ENCODE assay signal across 30 cellular contexts in genomic region chr3:72393455-72393854, GRCh38.
"Had no signal": no experiment of that assay in that cellular context is flagged by ENCODE, and none has a peak within 500 bp of the region (broad histone marks: within the 10 kb centered on the region; RNA-seq: fewer than 3 reads in every experiment).

No MANE protein-coding gene starts in this region.

- H3K4me3 Mint-ChIP-seq: activated CD4-positive, alpha-beta memory T cell treated with anti-CD3 and anti-CD28 coated beads, Interleukin-2, amount 10 ng/mL, durations not matched to agents 7 days and 5 days; activated CD4-positive, alpha-beta T cell treated with anti-CD3 and anti-CD28 coated beads, Interleukin-2, amount 10 ng/mL, durations not matched to agents 7 days and 5 days; activated naive CD4-positive, alpha-beta T cell treated with anti-CD3 and anti-CD28 coated beads for 36 hours; activated naive CD4-positive, alpha-beta T cell treated with anti-CD3 and anti-CD28 coated beads, Interleukin-2, amount 50 U/mL, for 24 hours; activated naive CD8-positive, alpha-beta T cell treated with anti-CD3 and anti-CD28 coated beads for 36 hours; activated naive CD8-positive, alpha-beta T cell treated with anti-CD3 and anti-CD28 coated beads, Interleukin-2, amount 50 U/mL, for 24 hours; activated T-cell treated with anti-CD3 and anti-CD28 coated beads, Interleukin-2, amount 50 U/mL, for 4 hours; activated T-helper 1 cell treated with anti-CD3 and anti-CD28 coated beads, Interleukin-12 subunit alpha, Interleukin-12 subunit beta, Interleukin-2, Interleukin-4 antibody, amounts not matched to agents 30 ng/mL and 10 ng/mL and 1 ng/mL, durations not matched to agents 14 hours and 24 hours and 36 hours had no signal

- DNase-seq: activated CD4-positive, alpha-beta memory T cell treated with anti-CD3 and anti-CD28 coated beads, Interleukin-2, amount 10 ng/mL, durations not matched to agents 7 days and 5 days; activated CD4-positive, alpha-beta T cell treated with anti-CD3 and anti-CD28 coated beads for 1 hour; activated CD4-positive, alpha-beta T cell treated with anti-CD3 and anti-CD28 coated beads for 4 hours; activated CD4-positive, alpha-beta T cell treated with anti-CD3 and anti-CD28 coated beads, Interleukin-2, amount 10 ng/mL, durations not matched to agents 7 days and 5 days; activated CD4-positive, alpha-beta T cell treated with anti-CD3 and anti-CD28 coated beads, Interleukin-2, amount 50 U/mL, for 4 hours; activated CD8-positive, alpha-beta memory T cell treated with anti-CD3 and anti-CD28 coated beads for 24 hours; activated effector memory CD4-positive, alpha-beta T cell treated with anti-CD3 and anti-CD28 coated beads, Interleukin-2, amount 50 U/mL, for 16 hours; activated naive CD4-positive, alpha-beta T cell treated with anti-CD3 and anti-CD28 coated beads for 36 hours; activated naive CD8-positive, alpha-beta T cell treated with anti-CD3 and anti-CD28 coated beads for 36 hours; activated naive CD8-positive, alpha-beta T cell treated with anti-CD3 and anti-CD28 coated beads, Interleukin-2, amount 50 U/mL, for 24 hours; activated T-cell treated with anti-CD3 and anti-CD28 coated beads, Interleukin-2, amount 50 U/mL, for 4 hours; adrenal gland; amygdala; aorta; body of pancreas; caudate nucleus; effector CD8-positive, alpha-beta T cell; esophagus squamous epithelium; foreskin melanocyte; heart right ventricle; T-helper 1 cell; T-helper 2 cell had no signal

- H3K36me3 ChIP-seq: adrenal gland, esophagus squamous epithelium, gastroesophageal sphincter, heart right ventricle had no signal

- H3K9me3 Mint-ChIP-seq: activated CD4-positive, alpha-beta memory T cell treated with anti-CD3 and anti-CD28 coated beads, Interleukin-2, amount 10 ng/mL, durations not matched to agents 7 days and 5 days; activated CD4-positive, alpha-beta T cell treated with anti-CD3 and anti-CD28 coated beads, Interleukin-2, amount 10 ng/mL, durations not matched to agents 7 days and 5 days; activated naive CD4-positive, alpha-beta T cell treated with anti-CD3 and anti-CD28 coated beads for 36 hours; activated naive CD4-positive, alpha-beta T cell treated with anti-CD3 and anti-CD28 coated beads, Interleukin-2, amount 50 U/mL, for 24 hours; activated naive CD8-positive, alpha-beta T cell treated with anti-CD3 and anti-CD28 coated beads for 36 hours; activated naive CD8-positive, alpha-beta T cell treated with anti-CD3 and anti-CD28 coated beads, Interleukin-2, amount 50 U/mL, for 24 hours; activated T-cell treated with anti-CD3 and anti-CD28 coated beads, Interleukin-2, amount 50 U/mL, for 4 hours; activated T-helper 1 cell treated with anti-CD3 and anti-CD28 coated beads, Interleukin-12 subunit alpha, Interleukin-12 subunit beta, Interleukin-2, Interleukin-4 antibody, amounts not matched to agents 30 ng/mL and 10 ng/mL and 1 ng/mL, durations not matched to agents 14 hours and 24 hours and 36 hours; activated T-helper 2 cell treated with anti-CD3 and anti-CD28 coated beads, Interferon-gamma antibody, Interleukin-2, Interleukin-4, amounts not matched to agents 10 μg/mL and 5 μg/mL and 100 μg/mL, durations not matched to agents 14 hours and 24 hours and 36 hours had no signal

- H3K27ac Mint-ChIP-seq: activated CD4-positive, alpha-beta memory T cell treated with anti-CD3 and anti-CD28 coated beads, Interleukin-2, amount 10 ng/mL, durations not matched to agents 7 days and 5 days; activated CD4-positive, alpha-beta T cell treated with anti-CD3 and anti-CD28 coated beads, Interleukin-2, amount 10 ng/mL, durations not matched to agents 7 days and 5 days; activated naive CD4-positive, alpha-beta T cell treated with anti-CD3 and anti-CD28 coated beads for 36 hours; activated naive CD4-positive, alpha-beta T cell treated with anti-CD3 and anti-CD28 coated beads, Interleukin-2, amount 50 U/mL, for 24 hours; activated naive CD8-positive, alpha-beta T cell treated with anti-CD3 and anti-CD28 coated beads for 36 hours; activated naive CD8-positive, alpha-beta T cell treated with anti-CD3 and anti-CD28 coated beads, Interleukin-2, amount 50 U/mL, for 24 hours; activated T-helper 1 cell treated with anti-CD3 and anti-CD28 coated beads, Interleukin-12 subunit alpha, Interleukin-12 subunit beta, Interleukin-2, Interleukin-4 antibody, amounts not matched to agents 30 ng/mL and 10 ng/mL and 1 ng/mL, durations not matched to agents 14 hours and 24 hours and 36 hours; activated T-helper 2 cell treated with anti-CD3 and anti-CD28 coated beads, Interferon-gamma antibody, Interleukin-2, Interleukin-4, amounts not matched to agents 10 μg/mL and 5 μg/mL and 100 μg/mL, durations not matched to agents 14 hours and 24 hours and 36 hours had no signal

- H3K27me3 Mint-ChIP-seq: activated CD4-positive, alpha-beta memory T cell treated with anti-CD3 and anti-CD28 coated beads, Interleukin-2, amount 10 ng/mL, durations not matched to agents 7 days and 5 days; activated CD4-positive, alpha-beta T cell treated with anti-CD3 and anti-CD28 coated beads, Interleukin-2, amount 10 ng/mL, durations not matched to agents 7 days and 5 days; activated naive CD4-positive, alpha-beta T cell treated with anti-CD3 and anti-CD28 coated beads, Interleukin-2, amount 50 U/mL, for 24 hours; activated naive CD8-positive, alpha-beta T cell treated with anti-CD3 and anti-CD28 coated beads for 36 hours; activated naive CD8-positive, alpha-beta T cell treated with anti-CD3 and anti-CD28 coated beads, Interleukin-2, amount 50 U/mL, for 24 hours had no signal

- ATAC-seq: activated naive CD8-positive, alpha-beta T cell treated with anti-CD3 and anti-CD28 coated beads, Interleukin-2, amount 50 U/mL, for 24 hours; activated T-cell treated with anti-CD3 and anti-CD28 coated beads, Interleukin-2, amount 50 U/mL, for 4 hours; body of pancreas; gastroesophageal sphincter; heart right ventricle had no signal

- H3K27ac ChIP-seq: adrenal gland, body of pancreas, epithelial cell of prostate, esophagus squamous epithelium, gastroesophageal sphincter, heart right ventricle had no signal

- H3K9me3 ChIP-seq: adrenal gland, body of pancreas, esophagus squamous epithelium, gastroesophageal sphincter, heart right ventricle had no signal

- FAIRE-seq: colon, endometrium, endothelial cell of umbilical vein had no signal

- H3K27me3 ChIP-seq: adrenal gland, body of pancreas, esophagus squamous epithelium, gastroesophageal sphincter, heart right ventricle had no signal

- H3K4me3 ChIP-seq: adrenal gland, body of pancreas, esophagus squamous epithelium, gastroesophageal sphincter, heart right ventricle had no signal
